7 cellular contexts compared by ENCODE assay signal in the genomic region with DNA sequence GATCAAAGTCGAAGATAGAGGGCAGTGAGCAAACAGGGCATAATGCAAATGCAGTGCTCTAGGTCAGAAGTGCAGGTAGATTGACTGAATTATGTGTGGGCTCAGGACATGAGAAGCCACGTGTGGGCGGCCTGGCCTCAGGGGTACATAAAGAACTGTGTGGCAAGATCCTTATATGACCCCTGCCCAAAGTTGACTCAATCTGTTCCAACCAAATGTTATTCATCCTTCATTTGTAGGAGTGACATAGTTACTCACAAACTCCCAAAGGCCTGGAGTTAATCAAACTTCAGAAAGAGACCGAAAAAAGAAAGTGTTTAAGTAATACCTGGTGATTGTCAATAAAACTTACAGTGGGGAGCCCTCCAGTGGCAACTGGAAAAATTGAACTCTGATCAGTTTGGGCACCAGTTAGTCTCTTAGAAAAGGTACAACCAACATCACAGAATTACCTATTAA.
DNase-seq lines count a peak whose midpoint lies in the region; ATAC-seq and TF ChIP-seq lines count a peak whose summit lies in the region.

No MANE protein-coding gene starts in this region.

- peak; percentile 8 for DNase-seq in GM04504 (ENCODE audit: low read depth)
- DNase-seq in amniotic epithelial cell (ENCODE audit: low read depth): peak; percentile 85
- peak in 1 of 2 donors; percentile 37 for DNase-seq in left lung
- DNase-seq in NCI-H1092 treated with DMSO at 0.1 percent for 48 hours (lab: John Stamatoyannopoulos, UW): no peak
- DNase-seq in ecto neural progenitor cell (ENCODE audit: low spot score): no peak
- no peak for DNase-seq in activated CD4-positive, alpha-beta T cell treated with anti-CD3 and anti-CD28 coated beads, Interleukin-2, amount 50 U/mL, for 4 hours

- no peaks in the 10 kb centered on the region for H3K27me3 ChIP-seq in left lung

- TF ChIP-seq CTCF in left lung (IDR thresholded peaks at IDR 0.05): peak in 1 of 2 donors; percentile 15

- ATAC-seq in HG03432 (IDR thresholded peaks at IDR 0.05; ENCODE audit: unreplicated experiment): peak; percentile 56
- ATAC-seq in left lung: peak; percentile 46

- H3K9me3 ChIP-seq in left lung: no peaks in the 10 kb centered on the region

- H3K36me3 ChIP-seq in left lung: no peaks in the 10 kb centered on the region

- H3K4me1 ChIP-seq in left lung: no peaks in the 10 kb centered on the region

- intact Hi-C loops in left lung (cut with DNase I): no loop called here

- no peak overlapping the region for H3K27ac ChIP-seq in left lung

- H3K4me3 ChIP-seq in left lung: no peak overlapping the region

Comparison
In these comparisons a context has a peak if more than half of its experiments do, and no peak if none do; other contexts are left out.
1. DNase-seq: peak in GM04504 (single experiment) and amniotic epithelial cell (single experiment); none in NCI-H1092 treated with DMSO at 0.1 percent for 48 hours (single experiment), ecto neural progenitor cell (single experiment) and activated CD4-positive, alpha-beta T cell treated with anti-CD3 and anti-CD28 coated beads, Interleukin-2, amount 50 U/mL, for 4 hours (0 of 2).